In the genomic region with DNA sequence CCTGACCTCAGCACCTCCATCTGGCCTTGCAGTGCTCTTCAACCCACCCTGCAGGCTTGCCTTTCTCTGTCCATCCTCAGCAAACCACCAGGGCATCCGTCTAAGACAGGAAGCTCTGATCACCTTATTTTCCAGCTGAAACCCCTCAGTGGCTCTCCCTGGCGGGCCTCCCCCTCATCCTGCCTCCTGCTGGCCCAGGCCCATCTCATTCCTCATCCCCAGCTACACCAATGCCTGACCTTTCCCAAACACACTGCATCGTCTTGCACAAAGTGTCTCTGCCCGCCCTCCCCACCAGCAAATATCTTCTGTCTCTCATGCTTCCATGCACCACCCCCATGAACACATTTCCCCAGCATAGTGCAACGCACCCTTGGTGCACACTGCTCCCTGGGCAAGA, we compare ENCODE assay signal across 1 cellular context.
TF ChIP-seq lines count a peak whose summit lies in the region.

No MANE protein-coding gene starts in this region.

TF ChIP-seq in IMR-90, 13 proteins besides CTCF, POLR2A, EP300 and RAD21:
- TF ChIP-seq FOS (IDR thresholded peaks at IDR 0.05; ENCODE audit: low read depth, low read length): no peak
- no peak for TF ChIP-seq SMC3 (IDR thresholded peaks at IDR 0.05; ENCODE audit: low read depth, low read length)
- TF ChIP-seq CHD1 (IDR thresholded peaks at IDR 0.05; ENCODE audit: low read depth, low read length): no peak
- no peak for TF ChIP-seq MAZ (IDR thresholded peaks at IDR 0.05; ENCODE audit: borderline replicate concordance, low read depth, low read length)
- TF ChIP-seq BHLHE40 (IDR thresholded peaks at IDR 0.05; ENCODE audit: low read depth, low read length): no peak
- TF ChIP-seq MAFK (IDR thresholded peaks at IDR 0.05; ENCODE audit: low read depth, low read length): no peak
